8 cellular contexts compared by ENCODE assay signal in genomic region chr1:109933856-109934711, GRCh38. TPM values are rescaled to one million over a fixed set of nuclear protein-coding genes. Genes with fewer than 3 reads are reported as not detected.
A peak's percentile ranks its signal among the peaks of the same experiment; 100 is the strongest.
DNase-seq lines count a peak whose midpoint lies in the region; ATAC-seq and TF ChIP-seq lines count a peak whose summit lies in the region.

No MANE protein-coding gene starts in this region.

- H3F3A ChIP-seq in PC-3 (ENCODE audit: low read length, unreplicated experiment) = no peaks in the 10 kb centered on the region

- H3K9me3 Mint-ChIP-seq in effector memory CD8-positive, alpha-beta T cell = peaks cover 2 to 7% of the 10 kb centered on the region in 2 donors
- H3K9me3 Mint-ChIP-seq in osteocyte (ENCODE audit: unreplicated experiment) = peaks cover 4% of the 10 kb centered on the region

- peaks cover 10% of the 10 kb centered on the region for H3K36me3 Mint-ChIP-seq in effector memory CD8-positive, alpha-beta T cell (ENCODE audit: insufficient read depth)
- peaks cover 6% of the 10 kb centered on the region for H3K36me3 Mint-ChIP-seq in osteocyte (ENCODE audit: unreplicated experiment)

- DNase-seq in Daoy (ENCODE audit: low read depth) (peak; percentile 67), PC-3 (peak; percentile 35), osteocyte (ENCODE audit: extremely low spot score, unreplicated experiment) (no peak), WERI-Rb-1 (no peak), NCI-H524 treated with DMSO at 0.1 percent for 48 hours (lab: John Stamatoyannopoulos, UW) (no peak), iPS-NIHi11 (ENCODE audit: low spot score) (no peak), right atrium auricular region (ENCODE audit: low spot score) (no peak)
- no peak for DNase-seq in effector memory CD8-positive, alpha-beta T cell

- H3K4me3 ChIP-seq in PC-3 (ENCODE audit: low read length) (no peak overlapping the region), WERI-Rb-1 (ENCODE audit: low read depth, low read length) (no peak overlapping the region), right atrium auricular region (no peak overlapping the region)

- no peak overlapping the region for H3K4me3 Mint-ChIP-seq in effector memory CD8-positive, alpha-beta T cell
- no peak overlapping the region for H3K4me3 Mint-ChIP-seq in osteocyte (ENCODE audit: unreplicated experiment)

- H3K36me3 ChIP-seq in PC-3 (ENCODE audit: low read depth, low read length) = no peaks in the 10 kb centered on the region
- no peaks in the 10 kb centered on the region for H3K36me3 ChIP-seq in WERI-Rb-1
- H3K36me3 ChIP-seq in right atrium auricular region = peaks cover 10% of the 10 kb centered on the region

- peak; percentile 48 for ATAC-seq in PC-3
- ATAC-seq in effector memory CD8-positive, alpha-beta T cell (replicated peaks) = peak; percentile 31

- TF ChIP-seq CTCF in PC-3 (conservative IDR thresholded peaks at IDR 0.05; ENCODE audit: low read depth, low read length) (no peak), osteocyte (IDR thresholded peaks at IDR 0.05) (no peak), WERI-Rb-1 (IDR thresholded peaks at IDR 0.05; ENCODE audit: low read depth, low read length) (no peak), right atrium auricular region (IDR thresholded peaks at IDR 0.05) (no peak)

- no peaks in the 10 kb centered on the region for H3K79me2 ChIP-seq in PC-3 (ENCODE audit: low read length)

- H3K27ac Mint-ChIP-seq in effector memory CD8-positive, alpha-beta T cell = peak overlapping the region in 1 of 2 donors; percentile 76
- H3K27ac Mint-ChIP-seq in osteocyte (ENCODE audit: unreplicated experiment) = peak overlapping the region; percentile 37

- H3K9me3 ChIP-seq in PC-3 (ENCODE audit: low read length) (peaks cover 5% of the 10 kb centered on the region), WERI-Rb-1 (ENCODE audit: severe bottlenecking) (no peaks in the 10 kb centered on the region), right atrium auricular region (peaks cover 0 to 20% of the 10 kb centered on the region in 2 donors)

- H4K20me1 ChIP-seq in PC-3 (ENCODE audit: low read length) = no peaks in the 10 kb centered on the region

- CTCF ChIA-PET in PC-3 (lab: Charles Lee) = no interaction called here

- H3K27ac ChIP-seq in PC-3 (ENCODE audit: low read length) (no peak overlapping the region), WERI-Rb-1 (no peak overlapping the region), right atrium auricular region (no peak overlapping the region)

- no peak overlapping the region for H2AFZ ChIP-seq in PC-3 (ENCODE audit: low read length)

- POLR2A ChIA-PET in PC-3 (lab: Charles Lee; ENCODE audit: unreplicated experiment) = no interaction called here

- no peak overlapping the region for H3K9ac ChIP-seq in PC-3 (ENCODE audit: low read length)

- H3K27me3 ChIP-seq in PC-3 (ENCODE audit: low read length) = no peaks in the 10 kb centered on the region
- no peaks in the 10 kb centered on the region for H3K27me3 ChIP-seq in WERI-Rb-1 (ENCODE audit: insufficient read depth, low read depth, severe bottlenecking)
- no peaks in the 10 kb centered on the region for H3K27me3 ChIP-seq in right atrium auricular region

- intact Hi-C loops in PC-3 (cut with micrococcal nuclease) = loop anchor here (5.0 kb wide), 1 partner anchor 48 kb away; the partner anchor contains the start of gene AHCYL1

- peaks cover 0 to 18% of the 10 kb centered on the region in 2 donors for H3K4me1 Mint-ChIP-seq in effector memory CD8-positive, alpha-beta T cell (ENCODE audit: low read depth in 2 of 2)
- peaks cover 27% of the 10 kb centered on the region for H3K4me1 Mint-ChIP-seq in osteocyte (ENCODE audit: unreplicated experiment)

- H3K4me1 ChIP-seq in PC-3 (ENCODE audit: insufficient read depth, low read length) (peaks cover 7% of the 10 kb centered on the region; the same call in 1 of the 2 replicates), right atrium auricular region (peaks cover 0 to 35% of the 10 kb centered on the region in 2 donors)

- H3K4me2 ChIP-seq in PC-3 (ENCODE audit: low read length) = no peak overlapping the region

- no peaks in the 10 kb centered on the region for H3K9me2 ChIP-seq in PC-3 (replicated peaks; ENCODE audit: low read length)

- BruUV-seq in PC-3 (replicated peaks; lab: Mats Ljungman, UMichigan) = no TSS peak

- H3K27me3 Mint-ChIP-seq in effector memory CD8-positive, alpha-beta T cell = no peaks in the 10 kb centered on the region
- no peaks in the 10 kb centered on the region for H3K27me3 Mint-ChIP-seq in osteocyte (ENCODE audit: unreplicated experiment)

RNA-seq across cellular contexts. Expression of gene CSF1, which starts 23.4 kb away (rescaled TPM):
- total RNA-seq in Daoy (2014; rRNA removed; shearing (Covaris generic)) = 12.9 and 23.2 TPM in 2 replicates
- 2.0 and 4.1 TPM in 2 replicates for total RNA-seq in PC-3 (2014; rRNA removed)
- 27.9 and 36.2 TPM in 2 replicates for total RNA-seq in osteocyte
- total RNA-seq in right atrium auricular region = 10 to 100 TPM; 31.4 to 48.4 TPM

RNA-seq across cellular contexts. Expression of gene AHCYL1, which starts 50.5 kb away (rescaled TPM):
- 43.7 and 44.9 TPM in 2 replicates for total RNA-seq in Daoy (2014; rRNA removed; shearing (Covaris generic))
- 35.8 and 40.9 TPM in 2 replicates for total RNA-seq in PC-3 (2014; rRNA removed)
- 77.0 and 79.3 TPM in 2 replicates for total RNA-seq in osteocyte
- total RNA-seq in right atrium auricular region = 10 to 100 TPM; 28.7 to 36.9 TPM

Comparison
In these comparisons a context has a peak if more than half of its experiments do, and no peak if none do; other contexts are left out.
1. DNase-seq: peak in Daoy (single experiment) and PC-3 (single experiment); none in effector memory CD8-positive, alpha-beta T cell (0 of 3), osteocyte (single experiment), WERI-Rb-1 (single experiment), NCI-H524 treated with DMSO at 0.1 percent for 48 hours (single experiment), iPS-NIHi11 (single experiment) and right atrium auricular region (single experiment).